Comparison of ENCODE assay signal across 1 cellular context in genomic region chr5:39426136-39426535, GRCh38.
TF ChIP-seq lines count a peak whose summit lies in the region.

No MANE protein-coding gene starts in this region.

TF ChIP-seq in GM23338, 12 proteins besides CTCF, POLR2A, EP300 and RAD21 (continued from another document):
- no peak for TF ChIP-seq ZNF462 (CRISPR knock-in tag; IDR thresholded peaks at IDR 0.05)
- TF ChIP-seq POLR2AphosphoS5 (IDR thresholded peaks at IDR 0.05; ENCODE audit: low read depth), result no peak
- TF ChIP-seq EZH2phosphoT487 (IDR thresholded peaks at IDR 0.05; ENCODE audit: unreplicated experiment), result no peak
- TF ChIP-seq ZNF114 (CRISPR knock-in tag; IDR thresholded peaks at IDR 0.05), result no peak
- no peak for TF ChIP-seq EZH2 (IDR thresholded peaks at IDR 0.05; ENCODE audit: low read depth, unreplicated experiment)
- no peak for TF ChIP-seq CREB1 (CRISPR knock-in tag; IDR thresholded peaks at IDR 0.05; ENCODE audit: low read depth)
- no peak for TF ChIP-seq STAT1 (IDR thresholded peaks at IDR 0.05; ENCODE audit: unreplicated experiment)
- TF ChIP-seq REST (IDR thresholded peaks at IDR 0.05; ENCODE audit: unreplicated experiment), result no peak
- TF ChIP-seq JUNB (IDR thresholded peaks at IDR 0.05; ENCODE audit: unreplicated experiment), result no peak
- TF ChIP-seq NANOG (IDR thresholded peaks at IDR 0.05; ENCODE audit: borderline replicate concordance), result no peak
- no peak for TF ChIP-seq ETS1 (IDR thresholded peaks at IDR 0.05)
